In genomic region chr16:75250089-75250808, GRCh38 we compare ENCODE assay signal across 9 cellular contexts. TPM values are rescaled to one million over a fixed set of nuclear protein-coding genes. Genes with fewer than 3 reads are reported as not detected.
DNase-seq lines count a peak whose midpoint lies in the region; ATAC-seq and TF ChIP-seq lines count a peak whose summit lies in the region.
"Had no signal": no experiment of that assay in that cellular context is flagged by ENCODE, and none has a peak within 500 bp of the region (broad histone marks: within the 10 kb centered on the region; RNA-seq: fewer than 3 reads in every experiment).

No MANE protein-coding gene starts in this region.

- DNase-seq in WTC11 (ENCODE audit: low spot score) (peak; percentile 46), right atrium auricular region (ENCODE audit: low spot score) (no peak), cortex of kidney (lab: John Stamatoyannopoulos, UW) (no peak)
- no peak for DNase-seq in activated CD4-positive, alpha-beta memory T cell treated with anti-CD3 and anti-CD28 coated beads, Interleukin-2, amount 10 ng/mL, durations not matched to agents 7 days and 5 days
- no peak for DNase-seq in stimulated activated CD4-positive, alpha-beta T cell treated with anti-CD3 and anti-CD28 coated beads, Interleukin-4, amount 100 ng/mL, for 24 hours

- H3K4me1 ChIP-seq in right atrium auricular region: peaks cover 0 to 95% of the 10 kb centered on the region in 2 donors
- peaks cover 87 to 90% (median 88%) of the 10 kb centered on the region in 3 donors for H3K4me1 ChIP-seq in skeletal muscle tissue (ENCODE audit: control insufficient read depth in 3 of 3, insufficient read depth in 3 of 3, low read length in 3 of 3)

- H3K27ac ChIP-seq in right atrium auricular region: peak overlapping the region; percentile 97 to 98
- H3K27ac ChIP-seq in skeletal muscle tissue (ENCODE audit: low read depth, low read length): peak overlapping the region; percentile 96

- POLR2A ChIA-PET in WTC11 (lab: Charles Lee): interaction anchor here (0.7 to 2.1 kb wide), 7 partner anchors 10 to 127 kb away, joined by 3 to 13 read pairs (median 4); no protein-coding TSS in a partner anchor
- POLR2A ChIA-PET in activated CD4-positive, alpha-beta memory T cell treated with anti-CD3 and anti-CD28 coated beads, Interleukin-2, amount 10 ng/mL, durations not matched to agents 7 days and 5 days (lab: Charles Lee): no interaction called here

- no peak for TF ChIP-seq CTCF in GM12875 (IDR thresholded peaks at IDR 0.05; ENCODE audit: borderline replicate concordance, insufficient read depth, low read depth, low read length)
- TF ChIP-seq CTCF in WTC11 (IDR thresholded peaks at IDR 0.05): no peak
- TF ChIP-seq CTCF in right atrium auricular region (IDR thresholded peaks at IDR 0.05): no peak

- H3K4me3 ChIP-seq in GM12875 (ENCODE audit: low read depth, low read length) (peak overlapping the region; percentile 64), right atrium auricular region (peak overlapping the region; percentile 79 to 90), skeletal muscle tissue (ENCODE audit: low read length in 3 of 3) (peak overlapping the region; percentile 76 to 83 (median 78))

- no peaks in the 10 kb centered on the region for H3K27me3 ChIP-seq in right atrium auricular region
- no peaks in the 10 kb centered on the region for H3K27me3 ChIP-seq in skeletal muscle tissue (ENCODE audit: control insufficient read depth in 3 of 3, insufficient read depth in 3 of 3, low read length in 3 of 3)

- no peaks in the 10 kb centered on the region for H3K36me3 Mint-ChIP-seq in WTC11
- H3K36me3 Mint-ChIP-seq in activated CD4-positive, alpha-beta memory T cell treated with anti-CD3 and anti-CD28 coated beads, Interleukin-2, amount 10 ng/mL, durations not matched to agents 7 days and 5 days (ENCODE audit: low read depth): no peaks in the 10 kb centered on the region

- no peaks in the 10 kb centered on the region for H3K27me3 Mint-ChIP-seq in WTC11 (ENCODE audit: low read depth)
- peaks cover 47% of the 10 kb centered on the region for H3K27me3 Mint-ChIP-seq in activated CD4-positive, alpha-beta memory T cell treated with anti-CD3 and anti-CD28 coated beads, Interleukin-2, amount 10 ng/mL, durations not matched to agents 7 days and 5 days

- no peak for ATAC-seq in WTC11
- no peak for ATAC-seq in GM21381 (IDR thresholded peaks at IDR 0.05; ENCODE audit: unreplicated experiment)

- H3K4me1 Mint-ChIP-seq in WTC11: peaks cover 80% of the 10 kb centered on the region
- H3K4me1 Mint-ChIP-seq in activated CD4-positive, alpha-beta memory T cell treated with anti-CD3 and anti-CD28 coated beads, Interleukin-2, amount 10 ng/mL, durations not matched to agents 7 days and 5 days: peaks cover 3% of the 10 kb centered on the region

- no peak overlapping the region for H3K27ac Mint-ChIP-seq in WTC11
- no peak overlapping the region for H3K27ac Mint-ChIP-seq in activated CD4-positive, alpha-beta memory T cell treated with anti-CD3 and anti-CD28 coated beads, Interleukin-2, amount 10 ng/mL, durations not matched to agents 7 days and 5 days

- H3K4me3 Mint-ChIP-seq in WTC11: peak overlapping the region; percentile 79
- no peak overlapping the region for H3K4me3 Mint-ChIP-seq in activated CD4-positive, alpha-beta memory T cell treated with anti-CD3 and anti-CD28 coated beads, Interleukin-2, amount 10 ng/mL, durations not matched to agents 7 days and 5 days

- H3K9me3 Mint-ChIP-seq in WTC11: no peaks in the 10 kb centered on the region
- no peaks in the 10 kb centered on the region for H3K9me3 Mint-ChIP-seq in activated CD4-positive, alpha-beta memory T cell treated with anti-CD3 and anti-CD28 coated beads, Interleukin-2, amount 10 ng/mL, durations not matched to agents 7 days and 5 days

- CTCF ChIA-PET in WTC11 (lab: Charles Lee): interaction anchor here (1.1 to 7.5 kb wide), 4 partner anchors 16 to 267 kb away, joined by 3 to 92 read pairs (median 4); no protein-coding TSS in a partner anchor
- CTCF ChIA-PET in activated CD4-positive, alpha-beta memory T cell treated with anti-CD3 and anti-CD28 coated beads, Interleukin-2, amount 10 ng/mL, durations not matched to agents 7 days and 5 days (lab: Charles Lee): interaction anchor here (1.1 kb wide), 1 partner anchor 16 kb away, joined by 5 read pairs; no protein-coding TSS in a partner anchor

- H3K36me3 ChIP-seq in right atrium auricular region (no peaks in the 10 kb centered on the region), skeletal muscle tissue (ENCODE audit: control insufficient read depth in 3 of 3, insufficient read depth in 3 of 3, low read length in 3 of 3) (no peaks in the 10 kb centered on the region)

- peak overlapping the region; percentile 84 to 92 (median 87) for H3K9ac ChIP-seq in skeletal muscle tissue (ENCODE audit: low read depth in 1 of 3, low read length in 3 of 3)

- H3K9me3 ChIP-seq in right atrium auricular region (no peaks in the 10 kb centered on the region), skeletal muscle tissue (ENCODE audit: control insufficient read depth in 3 of 3, low read length in 3 of 3) (no peaks in the 10 kb centered on the region)

TF ChIP-seq in WTC11, 78 proteins besides CTCF, POLR2A, EP300 and RAD21 (continues in another document):
- TF ChIP-seq ESRRA (CRISPR knock-in tag; IDR thresholded peaks at IDR 0.05; ENCODE audit: borderline replicate concordance): no peak
- TF ChIP-seq ZNF423 (CRISPR knock-in tag; IDR thresholded peaks at IDR 0.05): no peak
- TF ChIP-seq ZNF232 (CRISPR knock-in tag; IDR thresholded peaks at IDR 0.05): no peak
- TF ChIP-seq ZBTB43 (CRISPR knock-in tag; IDR thresholded peaks at IDR 0.05): no peak
- TF ChIP-seq PRDM15 (CRISPR knock-in tag; IDR thresholded peaks at IDR 0.05): no peak
- TF ChIP-seq NR3C1 (CRISPR knock-in tag; conservative IDR thresholded peaks at IDR 0.05; ENCODE audit: low read depth): no peak

RNA-seq across cellular contexts. Expression of gene BCAR1, which starts 1.2 kb away (rescaled TPM):
- total RNA-seq in WTC11 (2021) (87.3 to 95.6 TPM (median 88.6 TPM) in 3 replicates), right atrium auricular region (10 to 100 TPM; 58.0 to 88.2 TPM), skeletal muscle tissue (19.3 TPM)
- total RNA-seq in activated CD4-positive, alpha-beta memory T cell treated with anti-CD3 and anti-CD28 coated beads, Interleukin-2, amount 10 ng/mL, durations not matched to agents 7 days and 5 days: not detected

RNA-seq across cellular contexts. Expression of gene CTRB1, which starts 31.5 kb away (rescaled TPM):
- 3.9 to 5.7 TPM (median 5.7 TPM) in 3 replicates for total RNA-seq in WTC11 (2021)
- total RNA-seq in right atrium auricular region: not detected
- total RNA-seq in skeletal muscle tissue: not detected
- total RNA-seq in activated CD4-positive, alpha-beta memory T cell treated with anti-CD3 and anti-CD28 coated beads, Interleukin-2, amount 10 ng/mL, durations not matched to agents 7 days and 5 days: not detected
- total RNA-seq: glomerular endothelial cell had no signal

RNA-seq across cellular contexts. Expression of gene CTRB2, which starts 43.3 kb away (rescaled TPM):
- 5.8 to 11.8 TPM (median 6.8 TPM) in 3 replicates for total RNA-seq in WTC11 (2021)
- not detected for total RNA-seq in right atrium auricular region
- not detected for total RNA-seq in skeletal muscle tissue
- not detected for total RNA-seq in activated CD4-positive, alpha-beta memory T cell treated with anti-CD3 and anti-CD28 coated beads, Interleukin-2, amount 10 ng/mL, durations not matched to agents 7 days and 5 days
- total RNA-seq: glomerular endothelial cell had no signal

Comparison
In these comparisons a context has a peak if more than half of its experiments do, and no peak if none do; other contexts are left out.
1. RNA of gene BCAR1, which starts 1.2 kb away (total RNA-seq): 87.3 to 95.6 TPM in WTC11, 58.0 to 88.2 TPM in right atrium auricular region and 19.3 TPM in skeletal muscle tissue (single experiment); not detected in activated CD4-positive, alpha-beta memory T cell treated with anti-CD3 and anti-CD28 coated beads, Interleukin-2, amount 10 ng/mL, durations not matched to agents 7 days and 5 days; every median in the first group is over 10 times any median in the second.
2. Peak in every context shown above with its lines, with median percentiles within 50 percentile points of each other: H3K4me3 ChIP-seq.